27 cellular contexts compared by ENCODE assay signal in the genomic region with DNA sequence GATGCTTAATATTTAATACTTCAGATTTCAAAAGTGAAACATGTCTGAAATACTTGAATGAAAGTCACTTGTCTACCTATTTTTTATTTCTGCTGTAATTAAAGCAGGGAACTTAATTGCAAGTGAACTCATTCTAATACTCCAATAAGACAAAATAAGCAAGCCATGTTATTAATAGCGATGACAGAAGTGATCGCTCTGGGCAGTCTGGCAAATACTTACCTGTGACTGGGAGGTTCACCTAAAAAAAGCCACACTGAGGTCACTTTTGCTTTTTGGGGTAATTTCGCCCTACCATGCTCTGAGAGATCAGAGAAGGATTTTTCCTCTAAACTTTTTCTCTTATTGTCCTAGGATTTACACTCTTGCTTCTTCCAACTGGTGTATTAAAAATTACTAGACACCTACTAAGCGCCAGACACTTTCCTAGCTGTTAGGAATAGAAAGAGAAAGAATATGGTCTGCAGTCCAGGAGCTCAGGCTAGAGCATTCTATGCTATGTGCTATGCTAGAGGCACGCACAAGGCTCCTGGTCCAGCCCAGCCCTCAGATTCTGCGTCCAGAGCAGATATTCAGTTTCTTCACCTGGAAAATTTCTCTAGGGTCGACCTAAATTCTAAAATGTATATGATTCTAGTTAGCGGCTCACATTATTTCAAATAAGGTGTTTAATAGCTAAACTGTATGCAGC.
"Had no signal": no experiment of that assay in that cellular context is flagged by ENCODE, and none has a peak within 500 bp of the region (broad histone marks: within the 10 kb centered on the region; RNA-seq: fewer than 3 reads in every experiment).

No MANE protein-coding gene starts in this region.

- H3K27me3 ChIP-seq: brain microvascular endothelial cell, cardiac muscle cell, Peyer's patch had no signal

- H3K36me3 Mint-ChIP-seq: activated CD8-positive, alpha-beta memory T cell treated with anti-CD3 and anti-CD28 coated beads, Interleukin-2, amount 10 ng/mL, durations not matched to agents 7 days and 5 days; activated naive CD4-positive, alpha-beta T cell treated with anti-CD3 and anti-CD28 coated beads, Interleukin-2, amount 50 U/mL, for 72 hours; T-cell had no signal

- ATAC-seq: activated CD8-positive, alpha-beta memory T cell treated with anti-CD3 and anti-CD28 coated beads, Interleukin-2, amount 10 ng/mL, durations not matched to agents 7 days and 5 days; activated naive CD4-positive, alpha-beta T cell treated with anti-CD3 and anti-CD28 coated beads, Interleukin-2, amount 50 U/mL, for 72 hours; activated naive CD8-positive, alpha-beta T cell treated with anti-CD3 and anti-CD28 coated beads, Interleukin-2, amount 50 U/mL, for 24 hours; T-cell had no signal

- H3K4me1 Mint-ChIP-seq: activated CD8-positive, alpha-beta memory T cell treated with anti-CD3 and anti-CD28 coated beads, Interleukin-2, amount 10 ng/mL, durations not matched to agents 7 days and 5 days; activated naive CD8-positive, alpha-beta T cell treated with anti-CD3 and anti-CD28 coated beads, Interleukin-2, amount 50 U/mL, for 24 hours had no signal

- H3K9me3 ChIP-seq: Peyer's patch had no signal

- H3K36me3 ChIP-seq: brain microvascular endothelial cell, cardiac muscle cell, Peyer's patch had no signal

- H3K4me3 ChIP-seq: cardiac muscle cell, Peyer's patch had no signal

- H3K9me3 Mint-ChIP-seq: activated B cell treated with CpG ODN at 0.5 μM for 24 hours; activated CD4-positive, alpha-beta T cell treated with anti-CD3 and anti-CD28 coated beads, Interleukin-2, amount 10 ng/mL, durations not matched to agents 24 days and 14 days; activated naive CD4-positive, alpha-beta T cell treated with anti-CD3 and anti-CD28 coated beads, Interleukin-2, amount 50 U/mL, for 72 hours; activated naive CD8-positive, alpha-beta T cell treated with anti-CD3 and anti-CD28 coated beads, Interleukin-2, amount 50 U/mL, for 24 hours; activated T-cell treated with anti-CD3 and anti-CD28 coated beads, Interleukin-2, amount 50 U/mL, for 24 hours; activated T-helper 1 cell treated with anti-CD3 and anti-CD28 coated beads, Interleukin-12 subunit alpha, Interleukin-12 subunit beta, Interleukin-2, Interleukin-4 antibody, amounts not matched to agents 30 ng/mL and 10 ng/mL and 1 ng/mL, durations not matched to agents 14 hours and 24 hours and 36 hours; T-cell had no signal

- DNase-seq: activated B cell treated with CpG ODN at 0.5 μM for 24 hours; activated CD4-positive, alpha-beta T cell treated with anti-CD3 and anti-CD28 coated beads for 1 hour; activated CD4-positive, alpha-beta T cell treated with anti-CD3 and anti-CD28 coated beads, Interleukin-2, amount 10 ng/mL, durations not matched to agents 24 days and 14 days; activated CD4-positive, alpha-beta T cell treated with anti-CD3 and anti-CD28 coated beads, Interleukin-2, amount 50 U/mL, for 48 hours; activated CD8-positive, alpha-beta memory T cell treated with anti-CD3 and anti-CD28 coated beads, Interleukin-2, amount 10 ng/mL, durations not matched to agents 7 days and 5 days; activated effector memory CD4-positive, alpha-beta T cell treated with Interleukin-2 at 50 U/mL for 16 hours; activated naive CD4-positive, alpha-beta T cell; activated naive CD8-positive, alpha-beta T cell treated with anti-CD3 and anti-CD28 coated beads, Interleukin-2, amount 50 U/mL, for 24 hours; activated T-cell treated with anti-CD3 and anti-CD28 coated beads, Interleukin-2, amount 50 U/mL, for 24 hours; amniotic stem cell; brain microvascular endothelial cell; IMR-90; KG1; NCI-H1092; NCI-H1417; NCI-H2029; NCI-H510A treated with DMSO at 0.1 percent for 48 hours; NCI-H69; Peyer's patch; SHP77 treated with DMSO at 0.1 percent for 48 hours; T-cell; T-helper 2 cell; T1000 had no signal

- H3K4me1 ChIP-seq: Peyer's patch had no signal

- H3K27ac Mint-ChIP-seq: activated B cell treated with CpG ODN at 0.5 μM for 24 hours; activated CD4-positive, alpha-beta T cell treated with anti-CD3 and anti-CD28 coated beads, Interleukin-2, amount 10 ng/mL, durations not matched to agents 24 days and 14 days; activated CD8-positive, alpha-beta memory T cell treated with anti-CD3 and anti-CD28 coated beads, Interleukin-2, amount 10 ng/mL, durations not matched to agents 7 days and 5 days; activated naive CD4-positive, alpha-beta T cell treated with anti-CD3 and anti-CD28 coated beads, Interleukin-2, amount 50 U/mL, for 72 hours; activated naive CD8-positive, alpha-beta T cell treated with anti-CD3 and anti-CD28 coated beads, Interleukin-2, amount 50 U/mL, for 24 hours; activated T-cell treated with anti-CD3 and anti-CD28 coated beads, Interleukin-2, amount 50 U/mL, for 24 hours; activated T-helper 1 cell treated with anti-CD3 and anti-CD28 coated beads, Interleukin-12 subunit alpha, Interleukin-12 subunit beta, Interleukin-2, Interleukin-4 antibody, amounts not matched to agents 30 ng/mL and 10 ng/mL and 1 ng/mL, durations not matched to agents 14 hours and 24 hours and 36 hours; T-cell had no signal

- H3K27ac ChIP-seq: brain microvascular endothelial cell, cardiac muscle cell, Peyer's patch, RWPE1 had no signal

- H3K4me3 Mint-ChIP-seq: activated B cell treated with CpG ODN at 0.5 μM for 24 hours; activated CD4-positive, alpha-beta T cell treated with anti-CD3 and anti-CD28 coated beads, Interleukin-2, amount 10 ng/mL, durations not matched to agents 24 days and 14 days; activated CD8-positive, alpha-beta memory T cell treated with anti-CD3 and anti-CD28 coated beads, Interleukin-2, amount 10 ng/mL, durations not matched to agents 7 days and 5 days; activated naive CD8-positive, alpha-beta T cell treated with anti-CD3 and anti-CD28 coated beads, Interleukin-2, amount 50 U/mL, for 24 hours; activated T-cell treated with anti-CD3 and anti-CD28 coated beads, Interleukin-2, amount 50 U/mL, for 24 hours; activated T-helper 1 cell treated with anti-CD3 and anti-CD28 coated beads, Interleukin-12 subunit alpha, Interleukin-12 subunit beta, Interleukin-2, Interleukin-4 antibody, amounts not matched to agents 30 ng/mL and 10 ng/mL and 1 ng/mL, durations not matched to agents 14 hours and 24 hours and 36 hours; T-cell had no signal

- H3K27me3 Mint-ChIP-seq: activated B cell treated with CpG ODN at 0.5 μM for 24 hours; activated CD4-positive, alpha-beta T cell treated with anti-CD3 and anti-CD28 coated beads, Interleukin-2, amount 10 ng/mL, durations not matched to agents 24 days and 14 days; activated naive CD8-positive, alpha-beta T cell treated with anti-CD3 and anti-CD28 coated beads, Interleukin-2, amount 50 U/mL, for 24 hours; activated T-cell treated with anti-CD3 and anti-CD28 coated beads, Interleukin-2, amount 50 U/mL, for 24 hours; T-cell had no signal
